Comparison of ENCODE assay signal across 3 cellular contexts in genomic region chr1:221583481-221583880, GRCh38.
TF ChIP-seq lines count a peak whose summit lies in the region.

No MANE protein-coding gene starts in this region.

TF ChIP-seq in SK-N-SH treated with all-trans-retinoic acid at 6 μM for 48 hours, 23 proteins besides CTCF, POLR2A, EP300 and RAD21 (continues in another document):
- TF ChIP-seq ZC3H10 (CRISPR knock-in tag; IDR thresholded peaks at IDR 0.05) (no peak), ZFP3 (CRISPR knock-in tag; IDR thresholded peaks at IDR 0.05) (no peak), ZNF8 (CRISPR knock-in tag; IDR thresholded peaks at IDR 0.05) (no peak), TCF4 (CRISPR knock-in tag; IDR thresholded peaks at IDR 0.05; ENCODE audit: borderline replicate concordance) (no peak), GLIS3 (CRISPR knock-in tag; IDR thresholded peaks at IDR 0.05) (no peak), ZNF70 (CRISPR knock-in tag; IDR thresholded peaks at IDR 0.05) (no peak), PATZ1 (CRISPR knock-in tag; IDR thresholded peaks at IDR 0.05; ENCODE audit: borderline replicate concordance) (no peak), POU6F1 (CRISPR knock-in tag; IDR thresholded peaks at IDR 0.05; ENCODE audit: borderline replicate concordance, low read depth) (no peak), ZFP30 (CRISPR knock-in tag; IDR thresholded peaks at IDR 0.05) (no peak), PPARA (CRISPR knock-in tag; IDR thresholded peaks at IDR 0.05; ENCODE audit: borderline replicate concordance) (no peak), ARNTL (CRISPR knock-in tag; IDR thresholded peaks at IDR 0.05; ENCODE audit: borderline replicate concordance, low read depth) (no peak), RARB (CRISPR knock-in tag; IDR thresholded peaks at IDR 0.05) (no peak), CSRNP3 (CRISPR knock-in tag; IDR thresholded peaks at IDR 0.05) (no peak), SNAI2 (CRISPR knock-in tag; IDR thresholded peaks at IDR 0.05) (no peak), BACH2 (CRISPR knock-in tag; IDR thresholded peaks at IDR 0.05; ENCODE audit: borderline replicate concordance) (no peak)

TF ChIP-seq in SK-N-SH, 30 proteins besides CTCF, POLR2A, EP300 and RAD21:
- TF ChIP-seq MAX (IDR thresholded peaks at IDR 0.05; ENCODE audit: low read depth) (no peak), GABPA (IDR thresholded peaks at IDR 0.05; ENCODE audit: low read depth) (no peak), RCOR1 (IDR thresholded peaks at IDR 0.05; ENCODE audit: low read length) (no peak), ELF1 (IDR thresholded peaks at IDR 0.05) (no peak), JUND (IDR thresholded peaks at IDR 0.05) (no peak), EZH2phosphoT487 (IDR thresholded peaks at IDR 0.05; ENCODE audit: borderline replicate concordance, low read depth) (no peak), MXI1 (IDR thresholded peaks at IDR 0.05; ENCODE audit: low read depth, low read length) (no peak), TEAD4 (IDR thresholded peaks at IDR 0.05; ENCODE audit: borderline replicate concordance, insufficient read depth) (no peak), USF1 (IDR thresholded peaks at IDR 0.05; ENCODE audit: borderline replicate concordance, low read depth) (no peak), SMC3 (IDR thresholded peaks at IDR 0.05; ENCODE audit: low read depth, low read length) (no peak), MEF2A (IDR thresholded peaks at IDR 0.05; ENCODE audit: borderline replicate concordance, low read depth) (no peak), PBX3 (IDR thresholded peaks at IDR 0.05) (no peak), USF2 (IDR thresholded peaks at IDR 0.05; ENCODE audit: borderline replicate concordance, low read depth, low read length) (no peak), ZBTB33 (IDR thresholded peaks at IDR 0.05; ENCODE audit: borderline replicate concordance, low read depth) (no peak), TAF1 (IDR thresholded peaks at IDR 0.05; ENCODE audit: borderline replicate concordance, low read depth, low read length) (no peak)

TF ChIP-seq in IMR-90, 13 proteins besides CTCF, POLR2A, EP300 and RAD21:
- no peak for TF ChIP-seq MAFK (IDR thresholded peaks at IDR 0.05; ENCODE audit: low read depth, low read length)
- no peak for TF ChIP-seq USF2 (IDR thresholded peaks at IDR 0.05; ENCODE audit: low read depth, low read length)
- TF ChIP-seq ELK1 (IDR thresholded peaks at IDR 0.05; ENCODE audit: borderline replicate concordance, low read depth, low read length) = no peak
- TF ChIP-seq FOS (IDR thresholded peaks at IDR 0.05; ENCODE audit: low read depth, low read length) = no peak
- no peak for TF ChIP-seq CEBPB (IDR thresholded peaks at IDR 0.05; ENCODE audit: low read depth, low read length)
- TF ChIP-seq RFX5 (IDR thresholded peaks at IDR 0.05; ENCODE audit: low read depth, low read length) = no peak
- TF ChIP-seq CHD1 (IDR thresholded peaks at IDR 0.05; ENCODE audit: low read depth, low read length) = no peak
- no peak for TF ChIP-seq MXI1 (IDR thresholded peaks at IDR 0.05; ENCODE audit: borderline replicate concordance, low read depth, low read length)
- no peak for TF ChIP-seq NFE2L2 (IDR thresholded peaks at IDR 0.05; ENCODE audit: low read depth, low read length)
- no peak for TF ChIP-seq BHLHE40 (IDR thresholded peaks at IDR 0.05; ENCODE audit: low read depth, low read length)
- TF ChIP-seq MAZ (IDR thresholded peaks at IDR 0.05; ENCODE audit: borderline replicate concordance, low read depth, low read length) = no peak
- no peak for TF ChIP-seq RCOR1 (IDR thresholded peaks at IDR 0.05; ENCODE audit: insufficient replicate concordance, low read length)
- no peak for TF ChIP-seq SMC3 (IDR thresholded peaks at IDR 0.05; ENCODE audit: low read depth, low read length)
